In genomic region chr1:31152181-31152768, GRCh38 we compare ENCODE assay signal across 12 cellular contexts.
DNase-seq lines count a peak whose midpoint lies in the region; ATAC-seq, FAIRE-seq and TF ChIP-seq lines count a peak whose summit lies in the region.
"Had no signal": no experiment of that assay in that cellular context is flagged by ENCODE, and none has a peak within 500 bp of the region (broad histone marks: within the 10 kb centered on the region; RNA-seq: fewer than 3 reads in every experiment).

No MANE protein-coding gene starts in this region.

- in situ Hi-C loops in GM13976 (cut with MboI; ENCODE audit: low sequenced_read_pairs, unreplicated experiment) = no loop called here

- no peaks in the 10 kb centered on the region for H3K9me3 Mint-ChIP-seq in CD8-positive, alpha-beta memory T cell
- H3K9me3 Mint-ChIP-seq: effector memory CD8-positive, alpha-beta T cell had no signal

- H3K36me3 ChIP-seq in BE2C = no peaks in the 10 kb centered on the region
- no peaks in the 10 kb centered on the region for H3K36me3 ChIP-seq in adipocyte (ENCODE audit: control insufficient read depth, insufficient read depth, low read length, severe bottlenecking)
- H3K36me3 ChIP-seq in kidney (ENCODE audit: control insufficient read depth in 1 of 2, insufficient read depth in 2 of 2, low read length in 2 of 2) = no peaks in the 10 kb centered on the region
- H3K36me3 ChIP-seq in CD8-positive, alpha-beta memory T cell (ENCODE audit: insufficient read depth, low read length) = no peaks in the 10 kb centered on the region

- H3K36me3 Mint-ChIP-seq in CD8-positive, alpha-beta memory T cell = no peaks in the 10 kb centered on the region

- DNase-seq in BE2C (peak; percentile 30), HPDE6-E6E7 (ENCODE audit: extremely low spot score) (peak; percentile 64), adipocyte (ENCODE audit: low read depth) (peak; percentile 89), kidney (peak; percentile 37), GM13976 (ENCODE audit: low spot score) (no peak), AML-193 (lab: John Stamatoyannopoulos, UW) (no peak)
- DNase-seq in CD8-positive, alpha-beta memory T cell = no peak
- DNase-seq: activated T-cell treated with anti-CD3 and anti-CD28 coated beads, Interleukin-2, amount 50 U/mL, for 1 hour; effector memory CD8-positive, alpha-beta T cell; NCI-H1092; SHP77 treated with DMSO at 0.1 percent for 48 hours had no signal

- CTCF ChIA-PET in CD8-positive, alpha-beta memory T cell (lab: Charles Lee) = interaction anchor here (0.6 to 1.0 kb wide), 2 partner anchors 10 to 240 kb away, joined by 3 to 4 read pairs; no protein-coding TSS in a partner anchor

- no peak for ATAC-seq in GM18519 (IDR thresholded peaks at IDR 0.05; ENCODE audit: low FRiP score, unreplicated experiment)
- ATAC-seq: effector memory CD8-positive, alpha-beta T cell had no signal

- H3K27me3 ChIP-seq in BE2C (no peaks in the 10 kb centered on the region), adipocyte (replicated peaks; ENCODE audit: control insufficient read depth, insufficient read depth, low read length) (no peaks in the 10 kb centered on the region)
- no peaks in the 10 kb centered on the region for H3K27me3 ChIP-seq in CD8-positive, alpha-beta memory T cell (ENCODE audit: insufficient read depth, low read length, poor library complexity, severe bottlenecking)

- intact Hi-C loops in kidney (cut with DNase I) = no loop called here

- H3K9me3 ChIP-seq in BE2C = no peaks in the 10 kb centered on the region
- no peaks in the 10 kb centered on the region for H3K9me3 ChIP-seq in adipocyte (ENCODE audit: control insufficient read depth, low read length)
- H3K9me3 ChIP-seq in kidney (ENCODE audit: control insufficient read depth in 1 of 2, low read length in 2 of 2) = no peaks in the 10 kb centered on the region
- H3K9me3 ChIP-seq in CD8-positive, alpha-beta memory T cell (ENCODE audit: low read length) = no peaks in the 10 kb centered on the region

- POLR2A ChIA-PET in CD8-positive, alpha-beta memory T cell (lab: Charles Lee) = interaction anchor here (0.6 kb wide), 1 partner anchor 122 kb away, joined by 3 read pairs; no protein-coding TSS in a partner anchor

- H3K27ac Mint-ChIP-seq in CD8-positive, alpha-beta memory T cell = peak overlapping the region in 2 of 8 donors; percentile 10 to 52

- FAIRE-seq in kidney (lab: Jason Lieb, UNC) = no peak

- peak overlapping the region in 1 of 7 donors; percentile 11 for H3K4me3 Mint-ChIP-seq in CD8-positive, alpha-beta memory T cell
- H3K4me3 Mint-ChIP-seq: effector memory CD8-positive, alpha-beta T cell had no signal

- H3K4me1 ChIP-seq in BE2C = no peaks in the 10 kb centered on the region
- H3K4me1 ChIP-seq in adipocyte (ENCODE audit: control insufficient read depth, insufficient read depth, low read length) = peaks cover 25% of the 10 kb centered on the region
- no peaks in the 10 kb centered on the region for H3K4me1 ChIP-seq in kidney (ENCODE audit: control insufficient read depth in 1 of 2, insufficient read depth in 1 of 2, low read depth in 1 of 2, low read length in 2 of 2)
- peaks cover 8% of the 10 kb centered on the region for H3K4me1 ChIP-seq in CD8-positive, alpha-beta memory T cell (ENCODE audit: insufficient read depth, low read length)

- TF ChIP-seq CTCF in BE2C (IDR thresholded peaks at IDR 0.05; ENCODE audit: low read depth, low read length) = no peak
- no peak for TF ChIP-seq CTCF in kidney (IDR thresholded peaks at IDR 0.05; ENCODE audit: borderline replicate concordance, extremely low read depth, insufficient read depth)
- no peak for TF ChIP-seq CTCF in GM13976 (IDR thresholded peaks at IDR 0.05; ENCODE audit: borderline replicate concordance, control extremely low read depth, extremely low read depth, insufficient read depth, missing control alignments)

- H3K27me3 Mint-ChIP-seq in CD8-positive, alpha-beta memory T cell = no peaks in the 10 kb centered on the region
- H3K27me3 Mint-ChIP-seq: effector memory CD8-positive, alpha-beta T cell had no signal

- H3K4me3 ChIP-seq in BE2C (ENCODE audit: low read depth, low read length) = no peak overlapping the region
- H3K4me3 ChIP-seq in adipocyte (ENCODE audit: low read length) = no peak overlapping the region
- H3K4me3 ChIP-seq in kidney (ENCODE audit: low read length in 2 of 2) = no peak overlapping the region
- no peak overlapping the region for H3K4me3 ChIP-seq in CD8-positive, alpha-beta memory T cell (ENCODE audit: low read length)

- peaks cover 9 to 15% (median 13%) of the 10 kb centered on the region in 3 donors for H3K4me1 Mint-ChIP-seq in CD8-positive, alpha-beta memory T cell

- H3K9ac ChIP-seq in adipocyte (ENCODE audit: low read length) = peak overlapping the region; percentile 48
- H3K9ac ChIP-seq in kidney (ENCODE audit: low read length in 2 of 2) = no peak overlapping the region

- H3K27ac ChIP-seq in kidney (ENCODE audit: low read depth in 2 of 2, low read length in 2 of 2) = no peak overlapping the region
- no peak overlapping the region for H3K27ac ChIP-seq in CD8-positive, alpha-beta memory T cell (ENCODE audit: low read depth, low read length)

Comparison
In these comparisons a context has a peak if more than half of its experiments do, and no peak if none do; other contexts are left out.
1. DNase-seq: peak in BE2C (single experiment), HPDE6-E6E7 (single experiment), adipocyte (single experiment) and kidney (single experiment); none in GM13976 (single experiment), AML-193 (0 of 2) and CD8-positive, alpha-beta memory T cell (0 of 5).